ENCODE assay signal across 17 cellular contexts in the genomic region with DNA sequence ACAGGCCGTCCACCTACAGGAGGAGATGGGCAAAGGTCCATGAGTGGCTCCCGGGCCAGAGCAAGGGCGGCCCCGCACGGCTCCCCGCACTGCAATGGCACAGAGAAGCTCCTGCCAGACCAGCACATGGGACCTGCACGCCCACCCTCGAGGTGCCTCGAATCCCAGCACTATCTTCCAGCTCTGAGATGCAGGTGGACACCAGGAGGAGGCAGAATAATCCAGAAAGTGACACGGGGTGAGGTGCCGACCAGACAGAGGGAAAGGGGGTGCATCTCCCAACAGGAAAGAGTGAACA. TPM values are rescaled to one million over a fixed set of nuclear protein-coding genes. Genes with fewer than 3 reads are reported as not detected.
DNase-seq lines count a peak whose midpoint lies in the region; ATAC-seq and TF ChIP-seq lines count a peak whose summit lies in the region.
"Had no signal": no experiment of that assay in that cellular context is flagged by ENCODE, and none has a peak within 500 bp of the region (broad histone marks: within the 10 kb centered on the region; RNA-seq: fewer than 3 reads in every experiment).

No MANE protein-coding gene starts in this region.

- H3K36me3 Mint-ChIP-seq in activated naive CD4-positive, alpha-beta T cell treated with anti-CD3 and anti-CD28 coated beads, Interleukin-2, amount 50 U/mL, for 24 hours: peaks cover 12% of the 10 kb centered on the region
- H3K36me3 Mint-ChIP-seq in activated naive CD4-positive, alpha-beta T cell treated with anti-CD3 and anti-CD28 coated beads, Interleukin-2, amount 50 U/mL, for 72 hours: peaks cover 11 to 22% of the 10 kb centered on the region in 2 donors
- H3K36me3 Mint-ChIP-seq in effector memory CD8-positive, alpha-beta T cell (ENCODE audit: insufficient read depth): peaks cover 37% of the 10 kb centered on the region
- H3K36me3 Mint-ChIP-seq in stimulated activated effector memory CD8-positive, alpha-beta T cell treated with anti-CD3 and anti-CD28 coated beads, Interleukin-12 subunit alpha, Interleukin-12 subunit beta, amount 100 ng/mL, for 72 hours: peaks cover 87% of the 10 kb centered on the region

- POLR2A ChIA-PET in RWPE1 (lab: Yijun Ruan, JAX; ENCODE audit: low non-redundant PET): no interaction called here

- DNase-seq in activated naive CD4-positive, alpha-beta T cell treated with anti-CD3 and anti-CD28 coated beads, Interleukin-2, amount 50 U/mL, for 72 hours (ENCODE audit: low spot score in 2 of 2): no peak
- no peak for DNase-seq in RWPE1 (ENCODE audit: low spot score)
- DNase-seq in effector memory CD8-positive, alpha-beta T cell: no peak
- DNase-seq in stimulated activated effector memory CD8-positive, alpha-beta T cell treated with anti-CD3 and anti-CD28 coated beads, Interleukin-12 subunit alpha, Interleukin-12 subunit beta, amount 100 ng/mL, for 72 hours (ENCODE audit: low spot score in 2 of 2): no peak
- DNase-seq in GM13977 (ENCODE audit: low spot score): no peak
- no peak for DNase-seq in ecto neural progenitor cell (ENCODE audit: low spot score)
- DNase-seq: activated CD4-positive, CD25-positive, alpha-beta regulatory T cell; activated effector memory CD4-positive, alpha-beta T cell treated with anti-CD3 and anti-CD28 coated beads, Interleukin-2, amount 50 U/mL, for 16 hours; amygdala; DMS 273 treated with DMSO at 0.1 percent for 48 hours; GDM1; KG1; NCI-H1436 treated with DMSO at 0.1 percent for 48 hours; NCI-H446 treated with DMSO at 0.1 percent for 48 hours had no signal

- TF ChIP-seq CTCF in RWPE1 (conservative IDR thresholded peaks at IDR 0.05; ENCODE audit: low read depth): no peak
- TF ChIP-seq CTCF in GM13977 (IDR thresholded peaks at IDR 0.05; ENCODE audit: extremely low read depth, insufficient read depth, missing control alignments): no peak

- H3K4me3 Mint-ChIP-seq in activated naive CD4-positive, alpha-beta T cell treated with anti-CD3 and anti-CD28 coated beads, Interleukin-2, amount 50 U/mL, for 24 hours: peak overlapping the region; percentile 47
- peak overlapping the region; percentile 15 to 55 for H3K4me3 Mint-ChIP-seq in effector memory CD8-positive, alpha-beta T cell
- H3K4me3 Mint-ChIP-seq in stimulated activated effector memory CD8-positive, alpha-beta T cell treated with anti-CD3 and anti-CD28 coated beads, Interleukin-12 subunit alpha, Interleukin-12 subunit beta, amount 100 ng/mL, for 72 hours: no peak overlapping the region
- H3K4me3 Mint-ChIP-seq: GM23338 had no signal

- H3K4me1 Mint-ChIP-seq in activated naive CD4-positive, alpha-beta T cell treated with anti-CD3 and anti-CD28 coated beads, Interleukin-2, amount 50 U/mL, for 24 hours: peaks cover 15% of the 10 kb centered on the region
- H3K4me1 Mint-ChIP-seq in effector memory CD8-positive, alpha-beta T cell (ENCODE audit: low read depth in 2 of 2): peaks cover 18 to 20% of the 10 kb centered on the region in 2 donors
- peaks cover 18% of the 10 kb centered on the region for H3K4me1 Mint-ChIP-seq in stimulated activated effector memory CD8-positive, alpha-beta T cell treated with anti-CD3 and anti-CD28 coated beads, Interleukin-12 subunit alpha, Interleukin-12 subunit beta, amount 100 ng/mL, for 72 hours

- in situ Hi-C loops in GM13977 (cut with MboI; ENCODE audit: low pct_unique_long_range_greater_than_20kb, low sequenced_read_pairs, unreplicated experiment): no loop called here

- H3K27ac ChIP-seq in RWPE1: peak overlapping the region; percentile 12; the same call in 1 of the 2 replicates

- ATAC-seq in activated naive CD4-positive, alpha-beta T cell treated with anti-CD3 and anti-CD28 coated beads, Interleukin-2, amount 50 U/mL, for 72 hours: no peak
- no peak for ATAC-seq in effector memory CD8-positive, alpha-beta T cell (replicated peaks)
- ATAC-seq in stimulated activated effector memory CD8-positive, alpha-beta T cell treated with anti-CD3 and anti-CD28 coated beads, Interleukin-12 subunit alpha, Interleukin-12 subunit beta, amount 100 ng/mL, for 72 hours: no peak
- ATAC-seq: SK-N-SH treated with all-trans-retinoic acid at 6 μM for 48 hours had no signal

- H3K27me3 Mint-ChIP-seq in activated naive CD4-positive, alpha-beta T cell treated with anti-CD3 and anti-CD28 coated beads, Interleukin-2, amount 50 U/mL, for 24 hours: no peaks in the 10 kb centered on the region
- no peaks in the 10 kb centered on the region for H3K27me3 Mint-ChIP-seq in effector memory CD8-positive, alpha-beta T cell

- H3K27ac Mint-ChIP-seq in activated naive CD4-positive, alpha-beta T cell treated with anti-CD3 and anti-CD28 coated beads, Interleukin-2, amount 50 U/mL, for 24 hours: peak overlapping the region; percentile 30
- peak overlapping the region in 1 of 2 donors; percentile 20 for H3K27ac Mint-ChIP-seq in activated naive CD4-positive, alpha-beta T cell treated with anti-CD3 and anti-CD28 coated beads, Interleukin-2, amount 50 U/mL, for 72 hours
- H3K27ac Mint-ChIP-seq in effector memory CD8-positive, alpha-beta T cell: peak overlapping the region; percentile 44 to 99
- peak overlapping the region; percentile 73 for H3K27ac Mint-ChIP-seq in stimulated activated effector memory CD8-positive, alpha-beta T cell treated with anti-CD3 and anti-CD28 coated beads, Interleukin-12 subunit alpha, Interleukin-12 subunit beta, amount 100 ng/mL, for 72 hours

- CTCF ChIA-PET in RWPE1 (lab: Yijun Ruan, JAX): interaction anchor here (0.6 kb wide), 1 partner anchor 150 kb away, joined by 3 read pairs; no protein-coding TSS in a partner anchor

- no peaks in the 10 kb centered on the region for H3K9me3 Mint-ChIP-seq in activated naive CD4-positive, alpha-beta T cell treated with anti-CD3 and anti-CD28 coated beads, Interleukin-2, amount 50 U/mL, for 24 hours
- no peaks in the 10 kb centered on the region for H3K9me3 Mint-ChIP-seq in activated naive CD4-positive, alpha-beta T cell treated with anti-CD3 and anti-CD28 coated beads, Interleukin-2, amount 50 U/mL, for 72 hours
- H3K9me3 Mint-ChIP-seq in effector memory CD8-positive, alpha-beta T cell: no peaks in the 10 kb centered on the region
- H3K9me3 Mint-ChIP-seq in stimulated activated effector memory CD8-positive, alpha-beta T cell treated with anti-CD3 and anti-CD28 coated beads, Interleukin-12 subunit alpha, Interleukin-12 subunit beta, amount 100 ng/mL, for 72 hours: no peaks in the 10 kb centered on the region
- H3K9me3 Mint-ChIP-seq: GM23338 had no signal

RNA-seq across cellular contexts. Expression of gene C16orf95, which starts 26.5 kb away (rescaled TPM):
- total RNA-seq in activated naive CD4-positive, alpha-beta T cell treated with anti-CD3 and anti-CD28 coated beads, Interleukin-2, amount 50 U/mL, for 72 hours: 10 to 100 TPM; 12.2 to 16.9 TPM

RNA-seq across cellular contexts. Expression of gene FBXO31, which starts 39.9 kb away (rescaled TPM):
- 10 to 100 TPM; 25.3 to 36.0 TPM for total RNA-seq in activated naive CD4-positive, alpha-beta T cell treated with anti-CD3 and anti-CD28 coated beads, Interleukin-2, amount 50 U/mL, for 72 hours

RNA-seq across cellular contexts. Expression of gene MAP1LC3B, which starts 48.4 kb away (rescaled TPM):
- total RNA-seq in activated naive CD4-positive, alpha-beta T cell treated with anti-CD3 and anti-CD28 coated beads, Interleukin-2, amount 50 U/mL, for 72 hours: 10 to 100 TPM; 64.7 to 83.4 TPM
